Comparison of ENCODE assay signal across 25 cellular contexts in genomic region chr14:43901950-43902349, GRCh38.
"Had no signal": no experiment of that assay in that cellular context is flagged by ENCODE, and none has a peak within 500 bp of the region (broad histone marks: within the 10 kb centered on the region; RNA-seq: fewer than 3 reads in every experiment).

No MANE protein-coding gene starts in this region.

- DNase-seq: activated CD4-positive, alpha-beta T cell treated with anti-CD3 and anti-CD28 coated beads, Interleukin-2, amount 10 ng/mL, durations not matched to agents 7 days and 5 days; activated CD4-positive, CD25-positive, alpha-beta regulatory T cell treated with anti-CD3 and anti-CD28 coated beads, Interleukin-2, amount 50 U/mL, for 72 hours; activated CD8-positive, alpha-beta T cell treated with anti-CD3 and anti-CD28 coated beads, Interleukin-2, amount 10 ng/mL, durations not matched to agents 7 days and 5 days; aorta; dermis blood vessel endothelial cell; effector CD8-positive, alpha-beta T cell; foreskin keratinocyte; glutamatergic neuron; hippocampal formation; kidney glomerular epithelial cell; left ventricle myocardium superior; mammary epithelial cell; occipital lobe; stimulated activated CD4-positive, alpha-beta T cell treated with anti-CD3 and anti-CD28 coated beads, Interleukin-2, amount 100 ng/mL, for 48 hours; stimulated activated CD8-positive, alpha-beta memory T cell treated with anti-CD3 and anti-CD28 coated beads, Interleukin-4, amount 100 ng/mL, for 48 hours; stimulated activated naive B cell treated with anti-CD40 and anti-IgM and Interleukin-4, amounts not matched to agents 10 μg/mL and 1 μg/mL and 100 μg/mL, for 72 hours; trophoblast cell; WERI-Rb-1 had no signal

- H3K4me1 Mint-ChIP-seq: activated CD4-positive, alpha-beta T cell treated with anti-CD3 and anti-CD28 coated beads, Interleukin-2, amount 10 ng/mL, durations not matched to agents 7 days and 5 days; neural crest cell; stimulated activated naive B cell treated with anti-CD40 and anti-IgM and Interleukin-4, amounts not matched to agents 10 μg/mL and 1 μg/mL and 100 μg/mL, for 72 hours had no signal

- H3K27ac Mint-ChIP-seq: activated CD4-positive, alpha-beta T cell treated with anti-CD3 and anti-CD28 coated beads, Interleukin-2, amount 10 ng/mL, durations not matched to agents 7 days and 5 days; activated CD8-positive, alpha-beta T cell treated with anti-CD3 and anti-CD28 coated beads, Interleukin-2, amount 10 ng/mL, durations not matched to agents 7 days and 5 days; activated naive CD4-positive, alpha-beta T cell treated with anti-CD3 and anti-CD28 coated beads, Interleukin-2, amount 50 U/mL, for 72 hours; activated T-helper 1 cell treated with anti-CD3 and anti-CD28 coated beads, Interleukin-12 subunit alpha, Interleukin-12 subunit beta, Interleukin-2, Interleukin-4 antibody, amounts not matched to agents 30 ng/mL and 10 ng/mL and 1 ng/mL, durations not matched to agents 14 hours and 24 hours and 36 hours; stimulated activated naive B cell treated with anti-CD40 and anti-IgM and Interleukin-4, amounts not matched to agents 10 μg/mL and 1 μg/mL and 100 μg/mL, for 72 hours; T-helper 2 cell treated with Interferon-gamma antibody and Interleukin-4, amounts not matched to agents 5 μg/mL and 100 μg/mL, for 36 hours had no signal

- H3K36me3 Mint-ChIP-seq: activated naive CD4-positive, alpha-beta T cell treated with anti-CD3 and anti-CD28 coated beads, Interleukin-2, amount 50 U/mL, for 72 hours; brain; stimulated activated naive B cell treated with anti-CD40 and anti-IgM and Interleukin-4, amounts not matched to agents 10 μg/mL and 1 μg/mL and 100 μg/mL, for 72 hours had no signal

- H3K9me3 ChIP-seq: vagina had no signal

- H3K27me3 Mint-ChIP-seq: activated CD4-positive, alpha-beta T cell treated with anti-CD3 and anti-CD28 coated beads, Interleukin-2, amount 10 ng/mL, durations not matched to agents 7 days and 5 days; brain; stimulated activated naive B cell treated with anti-CD40 and anti-IgM and Interleukin-4, amounts not matched to agents 10 μg/mL and 1 μg/mL and 100 μg/mL, for 72 hours had no signal

- H3K36me3 ChIP-seq: vagina, WERI-Rb-1 had no signal

- ATAC-seq: activated CD8-positive, alpha-beta T cell treated with anti-CD3 and anti-CD28 coated beads, Interleukin-2, amount 10 ng/mL, durations not matched to agents 7 days and 5 days; activated naive CD4-positive, alpha-beta T cell treated with anti-CD3 and anti-CD28 coated beads, Interleukin-2, amount 50 U/mL, for 72 hours; foreskin keratinocyte; left ventricle myocardium superior; sciatic nerve; stimulated activated naive B cell treated with anti-CD40 and anti-IgM and Interleukin-4, amounts not matched to agents 10 μg/mL and 1 μg/mL and 100 μg/mL, for 72 hours had no signal

- H3K4me1 ChIP-seq: foreskin keratinocyte, vagina had no signal

- H3K4me3 ChIP-seq: vagina had no signal

- H3K27ac ChIP-seq: foreskin keratinocyte, vagina, WERI-Rb-1 had no signal

- H3K27me3 ChIP-seq: foreskin keratinocyte, vagina had no signal

- H3K4me3 Mint-ChIP-seq: activated CD4-positive, alpha-beta T cell treated with anti-CD3 and anti-CD28 coated beads, Interleukin-2, amount 10 ng/mL, durations not matched to agents 7 days and 5 days; activated CD8-positive, alpha-beta T cell treated with anti-CD3 and anti-CD28 coated beads, Interleukin-2, amount 10 ng/mL, durations not matched to agents 7 days and 5 days; activated T-helper 1 cell treated with anti-CD3 and anti-CD28 coated beads, Interleukin-12 subunit alpha, Interleukin-12 subunit beta, Interleukin-2, Interleukin-4 antibody, amounts not matched to agents 30 ng/mL and 10 ng/mL and 1 ng/mL, durations not matched to agents 14 hours and 24 hours and 36 hours; neural crest cell; stimulated activated naive B cell treated with anti-CD40 and anti-IgM and Interleukin-4, amounts not matched to agents 10 μg/mL and 1 μg/mL and 100 μg/mL, for 72 hours; T-helper 2 cell treated with Interferon-gamma antibody and Interleukin-4, amounts not matched to agents 5 μg/mL and 100 μg/mL, for 36 hours had no signal
